Comparison of ENCODE assay signal across 8 cellular contexts in genomic region chr1:159214149-159214760, GRCh38. TPM values are rescaled to one million over a fixed set of nuclear protein-coding genes. Genes with fewer than 3 reads are reported as not detected.
DNase-seq lines count a peak whose midpoint lies in the region; ATAC-seq and TF ChIP-seq lines count a peak whose summit lies in the region.

No MANE protein-coding gene starts in this region.

- H3K27me3 ChIP-seq in left lung = peaks cover 0 to 34% of the 10 kb centered on the region in 2 donors

- intact Hi-C loops in Right ventricle myocardium superior (cut with DNase I) = no loop called here
- intact Hi-C loops in Right ventricle myocardium inferior (cut with DNase I) = loop anchor here (2.0 kb wide), 1 partner anchor 53 kb away; no protein-coding TSS in a partner anchor
- intact Hi-C loops in left lung (cut with DNase I) = loop anchor here in 1 of 2 donors (10.0 kb wide), 1 partner anchor 79 kb away; no protein-coding TSS in a partner anchor

- DNase-seq in Right ventricle myocardium superior = no peak
- no peak for DNase-seq in Right ventricle myocardium inferior (ENCODE audit: missing footprints)
- DNase-seq in SK-MEL-5 (ENCODE audit: low read depth, low spot score) = peak; percentile 64
- no peak for DNase-seq in left lung
- DNase-seq in stimulated activated naive CD8-positive, alpha-beta T cell treated with anti-CD3 and anti-CD28 coated beads, Interleukin-15, Interleukin-2, amounts not matched to agents 100 U/mL and 50 U/mL, for 24 hours = peak; percentile 36

- in situ Hi-C loops in SK-MEL-5 (cut with HindIII; ENCODE audit: low pct_unique_long_range_greater_than_20kb, low sequenced_read_pairs) = no loop called here

- no peaks in the 10 kb centered on the region for H3K36me3 Mint-ChIP-seq in brain

- H3K27me3 Mint-ChIP-seq in brain = peaks cover 21% of the 10 kb centered on the region

- no peak overlapping the region for H3K27ac ChIP-seq in left lung

- peak; percentile 62 for ATAC-seq in Right ventricle myocardium superior (ENCODE audit: poor library complexity)
- no peak for ATAC-seq in Right ventricle myocardium inferior
- peak; percentile 65 for ATAC-seq in HG03432 (IDR thresholded peaks at IDR 0.05; ENCODE audit: unreplicated experiment)
- ATAC-seq in left lung = peak; percentile 84
- ATAC-seq in stimulated activated naive CD8-positive, alpha-beta T cell treated with anti-CD3 and anti-CD28 coated beads, Interleukin-15, Interleukin-2, amounts not matched to agents 100 U/mL and 50 U/mL, for 24 hours = peak; percentile 63
- ATAC-seq in HG03139 (IDR thresholded peaks at IDR 0.05; ENCODE audit: unreplicated experiment) = no peak

- H3K4me1 ChIP-seq in left lung = peaks cover 0 to 8% of the 10 kb centered on the region in 2 donors

- peaks cover 32% of the 10 kb centered on the region for H3K4me1 Mint-ChIP-seq in brain

- H3K4me3 ChIP-seq in left lung = no peak overlapping the region

- peak; percentile 89 to 92 for TF ChIP-seq CTCF in brain (conservative IDR thresholded peaks at IDR 0.05)
- TF ChIP-seq CTCF in left lung (IDR thresholded peaks at IDR 0.05) = peak; percentile 88 to 89

- no peak overlapping the region for H3K27ac Mint-ChIP-seq in brain

- no peak overlapping the region for H3K4me3 Mint-ChIP-seq in brain

- no peaks in the 10 kb centered on the region for H3K9me3 ChIP-seq in left lung

- H3K36me3 ChIP-seq in left lung = no peaks in the 10 kb centered on the region

- no peaks in the 10 kb centered on the region for H3K9me3 Mint-ChIP-seq in brain

RNA-seq across cellular contexts. Expression of gene ACKR1, which starts 9.6 kb away (rescaled TPM):
- total RNA-seq in Right ventricle myocardium superior (8.1 TPM), Right ventricle myocardium inferior (16.2 TPM), left lung (10 to 100 TPM; 16.8 to 65.3 TPM)
- total RNA-seq in SK-MEL-5 (2014; rRNA removed; shearing (Covaris generic)) = not detected in 2 replicates
- polyA plus RNA-seq in SK-MEL-5 (2015; cell fraction: cytosol; rRNA removed) = 0.14 and 1.1 TPM in 2 replicates
- 7.0 TPM in 1 of 2 replicates, not detected in the other for polyA plus RNA-seq in SK-MEL-5 (2015; cell fraction: nucleus; rRNA removed)
- 10.7 TPM for polyA plus RNA-seq in brain (ENCODE audit: insufficient read depth, low read depth, low replicate concordance)

RNA-seq across cellular contexts. Expression of gene CADM3, which starts 42.8 kb away (rescaled TPM):
- 5.3 TPM for total RNA-seq in Right ventricle myocardium superior
- 6.4 TPM for total RNA-seq in Right ventricle myocardium inferior
- 1.5 and 1.7 TPM in 2 replicates for total RNA-seq in SK-MEL-5 (2014; rRNA removed; shearing (Covaris generic))
- 6.6 and 7.1 TPM in 2 replicates for polyA plus RNA-seq in SK-MEL-5 (2015; cell fraction: cytosol; rRNA removed)
- polyA plus RNA-seq in SK-MEL-5 (2015; cell fraction: nucleus; rRNA removed) = 1.1 and 2.3 TPM in 2 replicates
- 86.2 TPM for polyA plus RNA-seq in brain (ENCODE audit: insufficient read depth, low read depth, low replicate concordance)
- total RNA-seq in left lung = 1 to 10 TPM; 3.4 to 6.2 TPM

Comparison
In these comparisons a context has a peak if more than half of its experiments do, and no peak if none do; other contexts are left out.
1. ATAC-seq: peak in Right ventricle myocardium superior (single experiment), HG03432 (single experiment), left lung (single experiment) and stimulated activated naive CD8-positive, alpha-beta T cell treated with anti-CD3 and anti-CD28 coated beads, Interleukin-15, Interleukin-2, amounts not matched to agents 100 U/mL and 50 U/mL, for 24 hours (single experiment); none in Right ventricle myocardium inferior (single experiment) and HG03139 (single experiment).
2. DNase-seq: peak in SK-MEL-5 (single experiment) and stimulated activated naive CD8-positive, alpha-beta T cell treated with anti-CD3 and anti-CD28 coated beads, Interleukin-15, Interleukin-2, amounts not matched to agents 100 U/mL and 50 U/mL, for 24 hours (single experiment); none in Right ventricle myocardium superior (single experiment), Right ventricle myocardium inferior (single experiment) and left lung (0 of 2).